Comparison of ENCODE assay signal across 11 cellular contexts in the genomic region with DNA sequence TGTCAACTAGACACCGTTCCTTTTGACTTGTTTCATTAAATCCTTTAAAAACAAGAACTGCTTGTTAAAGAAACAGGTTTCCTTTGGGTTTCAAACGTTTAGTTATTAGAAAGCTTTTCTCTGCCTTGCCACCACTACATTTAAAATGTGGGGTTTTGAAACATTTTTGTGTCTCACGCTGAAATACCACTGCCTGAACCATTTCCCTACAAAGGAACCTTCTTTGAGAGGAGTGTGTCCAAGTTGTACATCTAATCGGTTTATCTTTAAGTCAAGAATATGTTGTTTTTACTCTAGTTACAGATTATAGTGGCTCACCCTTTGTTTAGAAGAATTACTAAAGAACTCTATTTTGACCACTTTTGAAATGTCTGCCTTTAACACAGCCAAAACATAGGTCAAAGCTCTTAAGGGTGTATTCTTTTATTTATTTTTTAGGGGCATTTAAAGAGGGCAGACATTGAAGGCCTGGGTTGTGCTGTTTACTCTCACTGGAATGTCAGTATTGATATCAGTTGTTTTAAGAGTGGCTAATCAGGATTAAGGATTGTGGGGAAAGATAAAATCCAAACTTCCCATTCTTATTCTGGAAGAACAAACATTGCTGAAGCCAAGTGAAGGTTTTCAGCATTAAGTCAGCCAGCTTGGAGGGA.
DNase-seq lines count a peak whose midpoint lies in the region; ATAC-seq and TF ChIP-seq lines count a peak whose summit lies in the region.
"Had no signal": no experiment of that assay in that cellular context is flagged by ENCODE, and none has a peak within 500 bp of the region (broad histone marks: within the 10 kb centered on the region; RNA-seq: fewer than 3 reads in every experiment).

No MANE protein-coding gene starts in this region.

- peak overlapping the region; percentile 15 for H3K27ac Mint-ChIP-seq in CD4-positive, alpha-beta T cell

- H3K27ac ChIP-seq in CD4-positive, alpha-beta T cell (ENCODE audit: low read depth, low read length): no peak overlapping the region
- H3K27ac ChIP-seq in KOPT-K1 (ENCODE audit: low read depth, low read length, poor library complexity, severe bottlenecking) (peak overlapping the region; percentile 49), suprapubic skin (no peak overlapping the region)
- H3K27ac ChIP-seq: cardiac muscle cell, neutrophil had no signal

- no peak for DNase-seq in CD4-positive, alpha-beta T cell
- DNase-seq in dermis blood vessel endothelial cell (peak; percentile 18), non-pigmented ciliary epithelial cell (ENCODE audit: low read depth) (peak; percentile 11), occipital lobe (lab: John Stamatoyannopoulos, UW) (no peak), GDM1 (lab: John Stamatoyannopoulos, UW) (no peak), suprapubic skin (ENCODE audit: low spot score in 2 of 2) (no peak)
- DNase-seq: NCI-H2171 had no signal

- H3K4me1 Mint-ChIP-seq in CD4-positive, alpha-beta T cell (ENCODE audit: low read depth): peaks cover 41% of the 10 kb centered on the region

- no peak for TF ChIP-seq EP300 in suprapubic skin (IDR thresholded peaks at IDR 0.05)

- CTCF ChIA-PET in CD4-positive, alpha-beta T cell (lab: Charles Lee): no interaction called here

- no peak for TF ChIP-seq POLR2A in suprapubic skin (IDR thresholded peaks at IDR 0.05)

- WGBS in suprapubic skin: 78% methylated on average over 4 of the region's 4 CpGs

- intact Hi-C loops in CD4-positive, alpha-beta T cell (cut with DNase I, micrococcal nuclease): no loop called here

- ATAC-seq in CD4-positive, alpha-beta T cell (ENCODE audit: poor library complexity): no peak
- no peak for ATAC-seq in GM19351 (IDR thresholded peaks at IDR 0.05; ENCODE audit: unreplicated experiment)

- peaks cover 18% of the 10 kb centered on the region for H3K36me3 Mint-ChIP-seq in CD4-positive, alpha-beta T cell (ENCODE audit: low read depth)

- no peaks in the 10 kb centered on the region for H3K9me3 Mint-ChIP-seq in CD4-positive, alpha-beta T cell

- POLR2A ChIA-PET in CD4-positive, alpha-beta T cell (lab: Charles Lee): interaction anchor here (0.6 to 1.3 kb wide), 2 partner anchors 10 to 1722 kb away, joined by 3 read pairs; no protein-coding TSS in a partner anchor

- no peak overlapping the region for H3K4me3 Mint-ChIP-seq in CD4-positive, alpha-beta T cell

- peaks cover 97% of the 10 kb centered on the region for H3K36me3 ChIP-seq in KOPT-K1 (ENCODE audit: insufficient read depth, low read length)
- no peaks in the 10 kb centered on the region for H3K36me3 ChIP-seq in suprapubic skin
- H3K36me3 ChIP-seq: cardiac muscle cell had no signal

- no peak for TF ChIP-seq CTCF in CD4-positive, alpha-beta T cell (IDR thresholded peaks at IDR 0.05)
- no peak for TF ChIP-seq CTCF in suprapubic skin (IDR thresholded peaks at IDR 0.05)

- no peaks in the 10 kb centered on the region for H3K9me3 ChIP-seq in CD4-positive, alpha-beta T cell (ENCODE audit: control insufficient read depth, low read length)
- H3K9me3 ChIP-seq in KOPT-K1 (ENCODE audit: insufficient read depth, low read length, poor library complexity, severe bottlenecking): no peaks in the 10 kb centered on the region
- H3K9me3 ChIP-seq in suprapubic skin: no peaks in the 10 kb centered on the region
- H3K9me3 ChIP-seq: neutrophil had no signal

- H3K4me1 ChIP-seq in suprapubic skin: peaks cover 28% of the 10 kb centered on the region

- H3K27me3 ChIP-seq in CD4-positive, alpha-beta T cell (ENCODE audit: control insufficient read depth, insufficient read depth, low read length): no peaks in the 10 kb centered on the region
- H3K27me3 ChIP-seq in suprapubic skin: no peaks in the 10 kb centered on the region
- H3K27me3 ChIP-seq: cardiac muscle cell, neutrophil had no signal

- H3K4me3 ChIP-seq in suprapubic skin: no peak overlapping the region
- H3K4me3 ChIP-seq: cardiac muscle cell had no signal

- no peaks in the 10 kb centered on the region for H3K27me3 Mint-ChIP-seq in CD4-positive, alpha-beta T cell

Comparison
In these comparisons a context has a peak if more than half of its experiments do, and no peak if none do; other contexts are left out.
1. DNase-seq: peak in dermis blood vessel endothelial cell (single experiment) and non-pigmented ciliary epithelial cell (single experiment); none in CD4-positive, alpha-beta T cell (0 of 10), occipital lobe (single experiment), GDM1 (single experiment) and suprapubic skin (0 of 2).